ENCODE assay signal across 12 cellular contexts in the genomic region with DNA sequence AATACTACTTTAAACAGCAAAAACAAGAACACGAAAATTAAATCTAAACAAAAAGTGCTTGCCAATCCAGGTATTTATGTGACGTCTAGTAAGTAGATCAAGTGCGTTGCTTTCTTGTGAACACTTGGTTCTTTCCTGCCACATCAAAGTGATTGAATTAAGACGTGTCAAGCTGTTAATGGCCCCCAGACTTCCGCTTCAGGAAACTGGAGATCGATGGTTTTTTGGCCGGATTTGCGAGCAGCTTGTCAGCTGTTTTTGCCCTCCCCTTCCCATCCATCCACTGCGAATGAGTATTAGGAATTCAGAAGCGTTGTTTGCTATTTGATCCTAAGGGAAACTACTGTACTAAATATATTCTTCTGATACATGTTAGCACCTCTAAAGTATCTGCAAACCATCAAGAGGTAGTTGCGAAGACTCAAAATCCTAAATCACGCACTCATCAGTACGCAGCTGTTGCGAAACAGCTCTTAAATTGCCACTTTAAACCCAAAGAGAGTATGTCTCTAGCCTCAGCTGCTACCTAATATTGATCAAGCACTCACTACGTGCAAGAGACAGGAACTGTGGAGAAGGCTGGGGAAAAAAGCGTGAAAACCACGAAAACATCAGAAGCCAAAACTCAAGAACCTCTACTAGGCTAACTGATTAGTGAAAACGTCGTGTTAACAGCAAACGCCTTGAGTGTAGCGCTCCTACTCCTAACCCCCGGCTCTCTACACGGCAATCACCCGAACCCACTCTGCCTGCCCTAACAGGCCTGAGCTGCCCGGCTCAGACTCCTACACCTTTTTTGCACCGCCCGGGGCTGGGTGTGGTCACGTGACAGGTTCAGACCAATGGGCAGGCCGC. TPM values are rescaled to one million over a fixed set of nuclear protein-coding genes. Genes with fewer than 3 reads are reported as not detected.
DNase-seq lines count a peak whose midpoint lies in the region; ATAC-seq and TF ChIP-seq lines count a peak whose summit lies in the region.
"Had no signal": no experiment of that assay in that cellular context is flagged by ENCODE, and none has a peak within 500 bp of the region (broad histone marks: within the 10 kb centered on the region; RNA-seq: fewer than 3 reads in every experiment).

No MANE protein-coding gene starts in this region.

- DNase-seq in stimulated activated CD4-positive, alpha-beta T cell treated with anti-CD3 and anti-CD28 coated beads, Interleukin-2, amount 100 ng/mL, for 4 hours (ENCODE audit: low read depth) = peak; percentile 3
- no peak for DNase-seq in stimulated activated CD4-positive, alpha-beta T cell treated with anti-CD3 and anti-CD28 coated beads, Interleukin-2, amount 100 ng/mL, for 24 hours
- peak; percentile 25 to 29 for DNase-seq in activated CD4-positive, alpha-beta T cell treated with anti-CD3 and anti-CD28 coated beads for 4 hours
- peak; percentile 47 for DNase-seq in effector CD4-positive, alpha-beta T cell
- DNase-seq in upper lobe of left lung = no peak
- DNase-seq in AG08396 (ENCODE audit: low spot score) = no peak
- DNase-seq in cerebellum (ENCODE audit: low spot score) = no peak
- DNase-seq: brain microvascular endothelial cell, NCI-H1092 treated with DMSO at 0.1 percent for 48 hours had no signal

- no peaks in the 10 kb centered on the region for H3K36me3 ChIP-seq in upper lobe of left lung
- H3K36me3 ChIP-seq: brain microvascular endothelial cell had no signal

- H3K27ac ChIP-seq in upper lobe of left lung = peak overlapping the region in 1 of 4 donors; percentile 44
- H3K27ac ChIP-seq: brain microvascular endothelial cell had no signal

- WGBS in upper lobe of left lung, 2 donors = 62 to 63% methylated on average over 25 to 29 of the region's 29 CpGs

- peak overlapping the region in 1 of 4 donors; percentile 11 for H3K4me3 ChIP-seq in upper lobe of left lung

- ATAC-seq in upper lobe of left lung (ENCODE audit: low FRiP score in 2 of 2) (peak; percentile 30 to 52), HG02970 (IDR thresholded peaks at IDR 0.05; ENCODE audit: low FRiP score, unreplicated experiment) (no peak)
- ATAC-seq: esophagus mucosa had no signal

- no peaks in the 10 kb centered on the region for H3K4me1 ChIP-seq in upper lobe of left lung

- no peak for TF ChIP-seq POLR2A in upper lobe of left lung (IDR thresholded peaks at IDR 0.05)

- no peak for TF ChIP-seq EP300 in upper lobe of left lung (IDR thresholded peaks at IDR 0.05)

- H3K27me3 ChIP-seq in upper lobe of left lung = no peaks in the 10 kb centered on the region
- H3K27me3 ChIP-seq: brain microvascular endothelial cell had no signal

- no peak for TF ChIP-seq CTCF in upper lobe of left lung (IDR thresholded peaks at IDR 0.05)

- no peaks in the 10 kb centered on the region for H3K9me3 ChIP-seq in upper lobe of left lung

RNA-seq across cellular contexts. Expression of gene BRDT, which starts 0.5 kb away (rescaled TPM):
- not detected for total RNA-seq in upper lobe of left lung
- total RNA-seq in cerebellum = not detected
- total RNA-seq: esophagus mucosa, ureter had no signal

Comparison
In these comparisons a context has a peak if more than half of its experiments do, and no peak if none do; other contexts are left out.
1. DNase-seq: peak in stimulated activated CD4-positive, alpha-beta T cell treated with anti-CD3 and anti-CD28 coated beads, Interleukin-2, amount 100 ng/mL, for 4 hours (single experiment), activated CD4-positive, alpha-beta T cell treated with anti-CD3 and anti-CD28 coated beads for 4 hours (2 of 2) and effector CD4-positive, alpha-beta T cell (single experiment); none in stimulated activated CD4-positive, alpha-beta T cell treated with anti-CD3 and anti-CD28 coated beads, Interleukin-2, amount 100 ng/mL, for 24 hours (0 of 2), upper lobe of left lung (0 of 2), AG08396 (single experiment) and cerebellum (single experiment).